Comparison of ENCODE assay signal across 7 cellular contexts in genomic region chr5:74127377-74128338, GRCh38.
DNase-seq lines count a peak whose midpoint lies in the region; ATAC-seq, FAIRE-seq and TF ChIP-seq lines count a peak whose summit lies in the region.

No MANE protein-coding gene starts in this region.

- TF ChIP-seq CTCF in PC-9 (conservative IDR thresholded peaks at IDR 0.05), result peak; percentile 32; the same call in 1 of the 2 replicates

- no peaks in the 10 kb centered on the region for H3K79me2 ChIP-seq in PC-9 (ENCODE audit: low read depth)

- H3K4me3 ChIP-seq in PC-9 (no peak overlapping the region), small intestine (ENCODE audit: low read depth in 1 of 2, low read length in 2 of 2) (no peak overlapping the region)

- H3K9me3 ChIP-seq in PC-9 (ENCODE audit: insufficient read depth, low read depth), result no peaks in the 10 kb centered on the region
- no peaks in the 10 kb centered on the region for H3K9me3 ChIP-seq in small intestine (ENCODE audit: control insufficient read depth, low read depth)

- H2AFZ ChIP-seq in PC-9, result no peak overlapping the region; the same call in 1 of the 2 replicates

- POLR2A ChIA-PET in PC-9 (lab: Charles Lee; ENCODE audit: unreplicated experiment), result no interaction called here

- H3F3A ChIP-seq in PC-9 (ENCODE audit: insufficient read depth, low read depth), result no peaks in the 10 kb centered on the region

- no TSS peak for BruUV-seq in PC-9 (replicated peaks; lab: Mats Ljungman, UMichigan)

- DNase-seq in HPDE6-E6E7 (ENCODE audit: extremely low spot score) (peak; percentile 43), PC-9 (peak in 1 of 2 experiments; percentile 25), glomerular endothelial cell (ENCODE audit: extremely low read depth, low read depth, low spot score) (peak; percentile 78), small intestine (peak; percentile 51), amniotic stem cell (lab: John Stamatoyannopoulos, UW) (no peak)

- intact Hi-C loops in PC-9 (cut with micrococcal nuclease; ENCODE audit: unreplicated experiment), result loop anchor here (2.0 to 5.0 kb wide), 3 partner anchors 93 to 521 kb away; no protein-coding TSS in a partner anchor

- ATAC-seq in HG02973 (IDR thresholded peaks at IDR 0.05; ENCODE audit: unreplicated experiment), result no peak
- ATAC-seq in HG03460 (IDR thresholded peaks at IDR 0.05; ENCODE audit: unreplicated experiment), result no peak

- H3K4me2 ChIP-seq in PC-9, result peak overlapping the region; percentile 42

- H3K27ac ChIP-seq in PC-9, result no peak overlapping the region
- no peak overlapping the region for H3K27ac ChIP-seq in small intestine (ENCODE audit: low read depth in 1 of 2, low read length in 1 of 2)

- H3K27me3 ChIP-seq in PC-9 (ENCODE audit: insufficient read depth, low read depth), result no peaks in the 10 kb centered on the region
- no peaks in the 10 kb centered on the region for H3K27me3 ChIP-seq in small intestine (ENCODE audit: control insufficient read depth in 2 of 2, insufficient read depth in 2 of 2, low read length in 2 of 2)

- no peaks in the 10 kb centered on the region for H4K20me1 ChIP-seq in PC-9 (ENCODE audit: insufficient read depth)

- no peaks in the 10 kb centered on the region for H3K9me2 ChIP-seq in PC-9 (ENCODE audit: insufficient read depth)

- H3K4me1 ChIP-seq in PC-9 (replicated peaks; ENCODE audit: insufficient read depth), result 0 out of 2 replicates have a peak, but pooled peaks cover 13% of the 10 kb centered on the region
- peaks cover 0 to 3% of the 10 kb centered on the region in 2 donors for H3K4me1 ChIP-seq in small intestine (ENCODE audit: control insufficient read depth in 2 of 2, insufficient read depth in 1 of 2, low read depth in 1 of 2, low read length in 1 of 2)

- no peaks in the 10 kb centered on the region for H3K36me3 ChIP-seq in PC-9 (ENCODE audit: low read depth)
- H3K36me3 ChIP-seq in small intestine (ENCODE audit: control insufficient read depth in 2 of 2, insufficient read depth in 2 of 2, low read length in 2 of 2), result no peaks in the 10 kb centered on the region

- WGBS in small intestine, 3 donors, result 32 to 43% (median 39%) methylated on average over 9 of the region's 9 CpGs

- FAIRE-seq in small intestine (lab: Jason Lieb, UNC), result no peak

- CTCF ChIA-PET in PC-9 (lab: Charles Lee), result interaction anchor here (0.6 kb wide), 1 partner anchor 16 kb away, joined by 3 read pairs; no protein-coding TSS in a partner anchor
